8 cellular contexts compared by ENCODE assay signal in the genomic region with DNA sequence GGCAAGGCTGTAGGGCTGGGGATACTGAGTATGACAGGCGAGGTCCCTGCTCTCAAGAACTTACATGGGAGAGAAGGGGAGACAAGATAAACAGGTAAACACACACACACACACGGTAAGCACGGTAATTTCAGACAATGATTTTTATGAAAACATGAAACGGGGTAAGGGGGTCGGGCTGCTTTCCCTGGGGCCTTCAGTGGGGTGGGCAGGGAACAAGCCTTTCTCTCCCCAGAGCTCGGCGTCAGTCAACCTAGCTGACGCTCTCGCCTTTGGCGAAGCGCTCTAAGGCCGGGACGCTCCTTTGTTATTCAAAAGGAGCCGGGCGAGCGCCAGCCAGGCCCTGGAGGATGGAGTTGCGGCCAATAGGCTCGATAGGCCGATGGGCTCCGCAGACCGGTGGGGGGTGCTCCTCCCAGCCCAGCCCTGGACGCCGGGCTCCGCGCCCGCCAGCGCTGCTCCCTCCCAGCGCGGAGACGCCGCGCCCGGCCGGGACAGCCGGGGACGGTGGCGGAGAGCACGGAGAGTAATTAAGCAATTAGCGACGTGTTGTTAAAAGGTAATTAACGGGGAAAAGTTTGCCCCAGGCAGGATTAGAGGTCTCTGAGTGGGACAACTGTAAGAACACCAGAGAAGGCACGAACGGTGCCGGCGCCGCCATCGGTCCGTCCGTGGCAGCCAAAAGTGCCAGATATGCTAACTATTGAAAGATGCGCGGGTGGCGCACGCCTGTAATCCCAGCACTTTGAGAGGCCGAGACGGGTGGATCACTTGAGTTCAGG. TPM values are rescaled to one million over a fixed set of nuclear protein-coding genes. Genes with fewer than 3 reads are reported as not detected.
DNase-seq lines count a peak whose midpoint lies in the region; ATAC-seq and TF ChIP-seq lines count a peak whose summit lies in the region.

No MANE protein-coding gene starts in this region.

- H3K36me3 Mint-ChIP-seq in glutamatergic neuron (ENCODE audit: unreplicated experiment) = peaks cover 5% of the 10 kb centered on the region
- no peaks in the 10 kb centered on the region for H3K36me3 Mint-ChIP-seq in neural crest cell (ENCODE audit: low read depth)

- no peak for TF ChIP-seq POLR2A in GM18505 (IDR thresholded peaks at IDR 0.05; ENCODE audit: borderline replicate concordance, extremely low read depth, insufficient read depth, insufficient read length)

- H3K9me3 Mint-ChIP-seq in glutamatergic neuron (ENCODE audit: unreplicated experiment) (peaks cover 27% of the 10 kb centered on the region), neural crest cell (no peaks in the 10 kb centered on the region)

- peak; percentile 73 to 84 (median 74) for DNase-seq in NCI-H1417 (lab: John Stamatoyannopoulos, UW)
- DNase-seq in NCI-H1417 treated with DMSO at 0.1 percent for 48 hours (lab: John Stamatoyannopoulos, UW) = no peak
- DNase-seq in NCI-H146 treated with DMSO at 0.1 percent for 48 hours (lab: John Stamatoyannopoulos, UW; ENCODE audit: unreplicated experiment) = peak; percentile 65
- peak; percentile 17 for DNase-seq in activated naive CD4-positive, alpha-beta T cell treated with anti-CD3 and anti-CD28 coated beads, Interleukin-2, amount 50 U/mL, for 16 hours
- DNase-seq in glutamatergic neuron = peak; percentile 80
- DNase-seq in neural crest cell (ENCODE audit: low read depth, low spot score) = peak; percentile 48
- DNase-seq in RKO (ENCODE audit: low spot score) = no peak

- ATAC-seq in GM18505 (IDR thresholded peaks at IDR 0.05; ENCODE audit: unreplicated experiment) = no peak

- H3K27ac Mint-ChIP-seq in glutamatergic neuron (ENCODE audit: unreplicated experiment) (peak overlapping the region; percentile 96), neural crest cell (ENCODE audit: unreplicated experiment) (peak overlapping the region; percentile 85)

- TF ChIP-seq CTCF in glutamatergic neuron (IDR thresholded peaks at IDR 0.05; ENCODE audit: partially characterized antibody, unreplicated experiment) (no peak), neural crest cell (conservative IDR thresholded peaks at IDR 0.05) (no peak)

- H3K4me3 Mint-ChIP-seq in glutamatergic neuron (ENCODE audit: unreplicated experiment) = peak overlapping the region; percentile 90
- peak overlapping the region; percentile 90 for H3K4me3 Mint-ChIP-seq in neural crest cell

- H3K27me3 Mint-ChIP-seq in glutamatergic neuron (ENCODE audit: unreplicated experiment) (peaks cover 29% of the 10 kb centered on the region), neural crest cell (ENCODE audit: low read depth) (peaks cover 31% of the 10 kb centered on the region)

- peaks cover 16% of the 10 kb centered on the region for H3K4me1 Mint-ChIP-seq in glutamatergic neuron (ENCODE audit: low read depth, unreplicated experiment)
- H3K4me1 Mint-ChIP-seq in neural crest cell = peaks cover 22% of the 10 kb centered on the region

RNA-seq across cellular contexts. Expression of a gene that starts 1.0 kb away (rescaled TPM):
- 112 TPM for total RNA-seq in glutamatergic neuron (ENCODE audit: unreplicated experiment)
- 2.7 and 3.5 TPM in 2 replicates for total RNA-seq in neural crest cell

RNA-seq across cellular contexts. Expression of a gene that starts 15.5 kb away (rescaled TPM):
- total RNA-seq in glutamatergic neuron (ENCODE audit: unreplicated experiment) (17.3 TPM), neural crest cell (25.7 and 26.7 TPM in 2 replicates)

Comparison
In these comparisons a context has a peak if more than half of its experiments do, and no peak if none do; other contexts are left out.
1. DNase-seq: peak in NCI-H1417 (3 of 3), NCI-H146 treated with DMSO at 0.1 percent for 48 hours (single experiment), activated naive CD4-positive, alpha-beta T cell treated with anti-CD3 and anti-CD28 coated beads, Interleukin-2, amount 50 U/mL, for 16 hours (single experiment), glutamatergic neuron (single experiment) and neural crest cell (single experiment); none in NCI-H1417 treated with DMSO at 0.1 percent for 48 hours (single experiment) and RKO (single experiment).
2. RNA of a gene that starts 1.0 kb away (total RNA-seq): 112 TPM in glutamatergic neuron (single experiment); 2.7 to 3.5 TPM in neural crest cell; every median in the first group is over 10 times any median in the second.